ENCODE assay signal across 14 cellular contexts in genomic region chr2:219726916-219727315, GRCh38.
DNase-seq lines count a peak whose midpoint lies in the region; ATAC-seq and TF ChIP-seq lines count a peak whose summit lies in the region.
"Had no signal": no experiment of that assay in that cellular context is flagged by ENCODE, and none has a peak within 500 bp of the region (broad histone marks: within the 10 kb centered on the region; RNA-seq: fewer than 3 reads in every experiment).

No MANE protein-coding gene starts in this region.

- H3K9me2 ChIP-seq in HCT116 (ENCODE audit: insufficient read depth) = no peaks in the 10 kb centered on the region

- CTCF ChIA-PET in HCT116 (lab: Charles Lee) = interaction anchor here (1.4 kb wide), 2 partner anchors 82 to 232 kb away, joined by 3 read pairs; no protein-coding TSS in a partner anchor

- H3K27me3 ChIP-seq in HCT116 (ENCODE audit: insufficient read depth, low read length) = no peaks in the 10 kb centered on the region
- H3K27me3 ChIP-seq in adipocyte (replicated peaks; ENCODE audit: control insufficient read depth, insufficient read depth, low read length) = no peaks in the 10 kb centered on the region

- H3K9me3 ChIP-seq in HCT116 (ENCODE audit: control insufficient read depth in 1 of 2, insufficient read depth in 1 of 2, low read depth in 1 of 2, low read length in 2 of 2) (no peaks in the 10 kb centered on the region), adipocyte (ENCODE audit: control insufficient read depth, low read length) (no peaks in the 10 kb centered on the region)

- no peaks in the 10 kb centered on the region for H4K20me1 ChIP-seq in HCT116 (ENCODE audit: insufficient read depth)

- DNase-seq in AG09309 (ENCODE audit: low read depth) (no peak), HCT116 (ENCODE audit: low read depth, low spot score) (no peak), adipocyte (ENCODE audit: low read depth) (no peak), left ventricle myocardium superior (no peak), NCI-H187 (lab: John Stamatoyannopoulos, UW) (no peak)
- DNase-seq in activated naive CD4-positive, alpha-beta T cell (lab: John Stamatoyannopoulos, UW) = no peak
- DNase-seq: GDM1; glutamatergic neuron; left colon; MM.1S; stimulated activated naive CD8-positive, alpha-beta T cell treated with anti-CD3 and anti-CD28 coated beads, Interleukin-15, Interleukin-2, amounts not matched to agents 100 U/mL and 50 U/mL, for 24 hours had no signal

- H3K4me2 ChIP-seq in HCT116 (ENCODE audit: low read length) = no peak overlapping the region

- TF ChIP-seq CTCF in AG09309 (IDR thresholded peaks at IDR 0.05; ENCODE audit: control insufficient read depth, insufficient read depth, low read depth, low read length, missing control alignments) (peak; percentile 21), HCT116 (IDR thresholded peaks at IDR 0.05 in 2 of 3, conservative IDR thresholded peaks at IDR 0.05 in 1 of 3; ENCODE audit: borderline replicate concordance in 1 of 3, insufficient read depth in 1 of 3, low read depth in 2 of 3, low read length in 2 of 3) (peak in 2 of 3 experiments; percentile 31 to 58; a peak in 3 of 6 replicates)

- no TSS peak for BruUV-seq in HCT116 (replicated peaks; lab: Mats Ljungman, UMichigan)

- no peak overlapping the region for H2AFZ ChIP-seq in HCT116 (ENCODE audit: low read depth, low read length, poor library complexity, severe bottlenecking)

- ATAC-seq in HCT116 (peak; percentile 47), left ventricle myocardium superior (peak; percentile 49), HG03378 (IDR thresholded peaks at IDR 0.05; ENCODE audit: unreplicated experiment) (no peak), HG03439 (IDR thresholded peaks at IDR 0.05; ENCODE audit: unreplicated experiment) (no peak)
- ATAC-seq: left colon; Panc1; stimulated activated naive CD8-positive, alpha-beta T cell treated with anti-CD3 and anti-CD28 coated beads, Interleukin-15, Interleukin-2, amounts not matched to agents 100 U/mL and 50 U/mL, for 24 hours had no signal

- intact Hi-C loops in HCT116 (cut with micrococcal nuclease) = no loop called here
- intact Hi-C loops in left ventricle myocardium superior (cut with micrococcal nuclease) = no loop called here

- peak overlapping the region; percentile 21; the same call in 1 of the 2 replicates for H3K27ac ChIP-seq in HCT116 (ENCODE audit: low read depth, low read length)

- peaks cover 98% of the 10 kb centered on the region for H3K79me2 ChIP-seq in HCT116 (ENCODE audit: insufficient read depth, low read length)

- H3K4me3 ChIP-seq in AG09309 (ENCODE audit: control insufficient read depth, low read depth, low read length) (no peak overlapping the region), HCT116 (replicated peaks in 1 of 2; ENCODE audit: low read depth in 1 of 2, low read length in 2 of 2) (no peak overlapping the region), adipocyte (ENCODE audit: low read length) (no peak overlapping the region)

- RAD21 ChIA-PET in HCT116 (lab: Charles Lee; ENCODE audit: low non-redundant PET in 1 of 2, low total read pairs in 2 of 2, uncharacterized antibody in 2 of 2, unreplicated experiment in 2 of 2) = no interaction called here

- TF ChIP-seq RAD21 in HCT116 (IDR thresholded peaks at IDR 0.05; ENCODE audit: low read depth) = peak; percentile 76

- H3K36me3 ChIP-seq in HCT116 (ENCODE audit: control insufficient read depth in 1 of 2, insufficient read depth in 2 of 2, low read length in 2 of 2) = peaks cover 2 to 16% of the 10 kb centered on the region in 2 experiments; a peak in 1 of 4 replicates
- no peaks in the 10 kb centered on the region for H3K36me3 ChIP-seq in adipocyte (ENCODE audit: control insufficient read depth, insufficient read depth, low read length, severe bottlenecking)

- no peak overlapping the region for H3K9ac ChIP-seq in HCT116 (ENCODE audit: low read length)
- H3K9ac ChIP-seq in adipocyte (ENCODE audit: low read length) = peak overlapping the region; percentile 79

- TF ChIP-seq POLR2A in HCT116 (IDR thresholded peaks at IDR 0.05; ENCODE audit: borderline replicate concordance, extremely low read depth, insufficient read depth, insufficient read length) = no peak

- POLR2A ChIA-PET in HCT116 (lab: Charles Lee) = no interaction called here

- H3K4me1 ChIP-seq in HCT116 (ENCODE audit: control insufficient read depth in 1 of 2, insufficient read depth in 2 of 2, low read length in 2 of 2) = peaks cover 30 to 95% of the 10 kb centered on the region in 2 experiments
- peaks cover 39% of the 10 kb centered on the region for H3K4me1 ChIP-seq in adipocyte (ENCODE audit: control insufficient read depth, insufficient read depth, low read length)

TF ChIP-seq in HCT116, 20 proteins besides CTCF, POLR2A, EP300 and RAD21:
- no peak for TF ChIP-seq EZH2phosphoT487 (IDR thresholded peaks at IDR 0.05; ENCODE audit: borderline replicate concordance)
- TF ChIP-seq CEBPB (IDR thresholded peaks at IDR 0.05; ENCODE audit: low read depth) = no peak
- no peak for TF ChIP-seq EZH2 (IDR thresholded peaks at IDR 0.05)
- no peak for TF ChIP-seq TCF7L2 (IDR thresholded peaks at IDR 0.05; ENCODE audit: borderline replicate concordance, extremely low read depth, insufficient read depth, insufficient read length)
- TF ChIP-seq ZFX (IDR thresholded peaks at IDR 0.05) = no peak
- no peak for TF ChIP-seq ELF1 (IDR thresholded peaks at IDR 0.05; ENCODE audit: borderline replicate concordance, low read depth)
- no peak for TF ChIP-seq EGR1 (IDR thresholded peaks at IDR 0.05; ENCODE audit: low read depth)
- TF ChIP-seq FOSL1 (IDR thresholded peaks at IDR 0.05; ENCODE audit: low read depth) = no peak
- no peak for TF ChIP-seq CBX3 (IDR thresholded peaks at IDR 0.05; ENCODE audit: low read depth)
- TF ChIP-seq JUND (IDR thresholded peaks at IDR 0.05) = no peak
- no peak for TF ChIP-seq YY1 (IDR thresholded peaks at IDR 0.05; ENCODE audit: extremely low read depth, insufficient replicate concordance, low read depth, low read length)
- TF ChIP-seq SRF (IDR thresholded peaks at IDR 0.05; ENCODE audit: low read depth) = no peak

Comparison
In these comparisons a context has a peak if more than half of its experiments do, and no peak if none do; other contexts are left out.
1. ATAC-seq: peak in HCT116 (single experiment) and left ventricle myocardium superior (single experiment); none in HG03378 (single experiment) and HG03439 (single experiment).